1 cellular context compared by ENCODE assay signal in genomic region chr19:48660854-48661731, GRCh38.
TF ChIP-seq lines count a peak whose summit lies in the region.

No MANE protein-coding gene starts in this region.

TF ChIP-seq in K562, 482 proteins besides CTCF, POLR2A, EP300 and RAD21 (continued from another document and continues in another):
- peak; percentile 99 for TF ChIP-seq RB1 (IDR thresholded peaks at IDR 0.05; ENCODE audit: low read depth)
- peak; percentile 64; the same call in 1 of the 2 replicates for TF ChIP-seq ZNF583 (CRISPR knock-in tag; IDR thresholded peaks at IDR 0.05)
- peak in 1 of 2 experiments; percentile 92; a peak in 1 of 4 replicates for TF ChIP-seq ARNT (IDR thresholded peaks at IDR 0.05)
- no peak for TF ChIP-seq FOXP4 (CRISPR knock-in tag; IDR thresholded peaks at IDR 0.05; ENCODE audit: borderline replicate concordance)
- no peak for TF ChIP-seq FOXA1 (IDR thresholded peaks at IDR 0.05; ENCODE audit: borderline replicate concordance)
- no peak; the same call in 1 of the 2 replicates for TF ChIP-seq ZNF175 (CRISPR knock-in tag; IDR thresholded peaks at IDR 0.05; ENCODE audit: low read depth)
- peak; percentile 94 for TF ChIP-seq JUND (IDR thresholded peaks at IDR 0.05; ENCODE audit: borderline replicate concordance, low read depth, low read length)
- peak; percentile 92 for TF ChIP-seq JUND (tag; IDR thresholded peaks at IDR 0.05; ENCODE audit: borderline replicate concordance, low read depth, low read length)
- TF ChIP-seq ZNF12 (CRISPR knock-in tag; IDR thresholded peaks at IDR 0.05): peak; percentile 32; the same call in 1 of the 2 replicates
- no peak for TF ChIP-seq NELFE (IDR thresholded peaks at IDR 0.05; ENCODE audit: insufficient read depth, insufficient read length)
- TF ChIP-seq EWSR1 (IDR thresholded peaks at IDR 0.05; ENCODE audit: borderline replicate concordance, low read depth, partially characterized antibody): no peak
- TF ChIP-seq RFX1 (IDR thresholded peaks at IDR 0.05): peak; percentile 79
- TF ChIP-seq THRAP3 (IDR thresholded peaks at IDR 0.05; ENCODE audit: borderline replicate concordance): peak; percentile 75; the same call in 1 of the 2 replicates
- peak; percentile 24 for TF ChIP-seq TBP (optimal IDR thresholded peaks at IDR 0.05; ENCODE audit: low read depth, low read length)
- peak; percentile 92 for TF ChIP-seq ZBTB33 (CRISPR knock-in tag; IDR thresholded peaks at IDR 0.05)
- peak; percentile 84; the same call in 1 of the 2 replicates for TF ChIP-seq GTF2F1 (IDR thresholded peaks at IDR 0.05; ENCODE audit: low read depth, low read length)
- peak; percentile 14; the same call in 1 of the 2 replicates for TF ChIP-seq SMAD4 (CRISPR knock-in tag; conservative IDR thresholded peaks at IDR 0.05)
- no peak for TF ChIP-seq KLF1 (tag; IDR thresholded peaks at IDR 0.05)
- TF ChIP-seq ATF7 (IDR thresholded peaks at IDR 0.05): peak; percentile 100
- TF ChIP-seq CHD7 (IDR thresholded peaks at IDR 0.05; ENCODE audit: low read depth, low read length): no peak
- TF ChIP-seq NR0B1 (IDR thresholded peaks at IDR 0.05; ENCODE audit: partially characterized antibody): no peak
- no peak for TF ChIP-seq SETDB1 (IDR thresholded peaks at IDR 0.05; ENCODE audit: low read length)
- TF ChIP-seq NR4A1 (CRISPR knock-in tag; IDR thresholded peaks at IDR 0.05): no peak
- TF ChIP-seq NR4A1 (tag; IDR thresholded peaks at IDR 0.05): no peak
- no peak for TF ChIP-seq IFI16 (CRISPR knock-in tag; IDR thresholded peaks at IDR 0.05)
- no peak for TF ChIP-seq CGGBP1 (CRISPR knock-in tag; IDR thresholded peaks at IDR 0.05)
- TF ChIP-seq PCBP2 (IDR thresholded peaks at IDR 0.05; ENCODE audit: low read depth, low read length, poor library complexity, severe bottlenecking): no peak
- TF ChIP-seq ZNF639 (CRISPR knock-in tag; conservative IDR thresholded peaks at IDR 0.05 in 1 of 2, IDR thresholded peaks at IDR 0.05 in 1 of 2): 0 out of 4 replicates have a peak, but pooled peaks of 1 of the 2 experiments have one; percentile 43
- peak in 1 of 2 experiments; percentile 70; a peak in 1 of 4 replicates for TF ChIP-seq CSDE1 (IDR thresholded peaks at IDR 0.05)
- TF ChIP-seq ARHGAP35 (IDR thresholded peaks at IDR 0.05; ENCODE audit: partially characterized antibody): no peak
- no peak for TF ChIP-seq XRCC3 (IDR thresholded peaks at IDR 0.05)
- TF ChIP-seq PRDM10 (IDR thresholded peaks at IDR 0.05; ENCODE audit: partially characterized antibody): peak; percentile 20
- no peak for TF ChIP-seq PPARD (CRISPR knock-in tag; IDR thresholded peaks at IDR 0.05)
- TF ChIP-seq ZNF217 (CRISPR knock-in tag; IDR thresholded peaks at IDR 0.05): no peak
- TF ChIP-seq L3MBTL2 (IDR thresholded peaks at IDR 0.05): peak; percentile 85
- peak; percentile 36; the same call in 1 of the 2 replicates for TF ChIP-seq VEZF1 (CRISPR knock-in tag; IDR thresholded peaks at IDR 0.05)
